In genomic region chr10:97290576-97291356, GRCh38 we compare ENCODE assay signal across 8 cellular contexts. TPM values are rescaled to one million over a fixed set of nuclear protein-coding genes. Genes with fewer than 3 reads are reported as not detected.
DNase-seq lines count a peak whose midpoint lies in the region; ATAC-seq, FAIRE-seq and TF ChIP-seq lines count a peak whose summit lies in the region.
"Not testable (repeated sequence)": the region's sequence is repeated elsewhere in the genome, so short reads cannot be mapped to it uniquely, and the experiment has no call there.

No MANE protein-coding gene starts in this region.

- H3K27me3 Mint-ChIP-seq in Calu3 (ENCODE audit: unreplicated experiment); IgD-negative memory B cell; activated CD4-positive, alpha-beta memory T cell treated with anti-CD3 and anti-CD28 coated beads, Interleukin-2, amount 10 ng/mL, durations not matched to agents 7 days and 5 days; astrocyte (ENCODE audit: low read depth, unreplicated experiment); natural killer cell (ENCODE audit: low read depth in 2 of 2): not testable (repeated sequence)

- H3K36me3 ChIP-seq in RWPE2 (ENCODE audit: low read depth) (peaks cover 10% of the 10 kb centered on the region), left ventricle myocardium inferior (peaks cover 15% of the 10 kb centered on the region)
- H3K36me3 ChIP-seq in astrocyte (ENCODE audit: insufficient read depth, low read length); upper lobe of right lung: not testable (repeated sequence)

- H3K27ac ChIP-seq in RWPE2 (ENCODE audit: poor library complexity, severe bottlenecking) (peak overlapping the region; percentile 87), upper lobe of right lung (peak overlapping the region; percentile 98)
- not testable (repeated sequence) for H3K27ac ChIP-seq in astrocyte (ENCODE audit: low read depth, low read length); left ventricle myocardium inferior (replicated peaks)

- H3K36me3 Mint-ChIP-seq in Calu3 (ENCODE audit: insufficient read depth, unreplicated experiment), result peaks cover 17% of the 10 kb centered on the region
- H3K36me3 Mint-ChIP-seq in IgD-negative memory B cell; astrocyte (ENCODE audit: low read depth, unreplicated experiment); natural killer cell: not testable (repeated sequence)
- H3K36me3 Mint-ChIP-seq in activated CD4-positive, alpha-beta memory T cell treated with anti-CD3 and anti-CD28 coated beads, Interleukin-2, amount 10 ng/mL, durations not matched to agents 7 days and 5 days (ENCODE audit: low read depth), result peaks cover 28% of the 10 kb centered on the region

- H4K20me1 ChIP-seq in astrocyte (ENCODE audit: insufficient read depth, low read length), result not testable (repeated sequence)

- H3K4me3 ChIP-seq in RWPE2 (ENCODE audit: severe bottlenecking); astrocyte (ENCODE audit: insufficient read depth, low read depth, low read length): not testable (repeated sequence)
- H3K4me3 ChIP-seq in left ventricle myocardium inferior (peak overlapping the region; percentile 97), upper lobe of right lung (peak overlapping the region; percentile 89)

- H2AFZ ChIP-seq in astrocyte (ENCODE audit: low read depth, low read length), result not testable (repeated sequence)

- POLR2A ChIA-PET in activated CD4-positive, alpha-beta memory T cell treated with anti-CD3 and anti-CD28 coated beads, Interleukin-2, amount 10 ng/mL, durations not matched to agents 7 days and 5 days (lab: Charles Lee), result interaction anchor here (1.2 to 4.1 kb wide), 3 partner anchors 29 to 73 kb away, joined by 3 to 21 read pairs (median 14); partner anchors contain the start of genes FRAT1 and FRAT2

- H3K4me1 ChIP-seq in RWPE2 (ENCODE audit: insufficient read depth, poor library complexity, severe bottlenecking); astrocyte (ENCODE audit: insufficient read depth, low read length); upper lobe of right lung: not testable (repeated sequence)
- peaks cover 16% of the 10 kb centered on the region for H3K4me1 ChIP-seq in left ventricle myocardium inferior

- H3K4me1 Mint-ChIP-seq in Calu3 (ENCODE audit: low read depth, unreplicated experiment); astrocyte (ENCODE audit: low read depth, unreplicated experiment): not testable (repeated sequence)
- H3K4me1 Mint-ChIP-seq in IgD-negative memory B cell, result peaks cover 11 to 20% (median 17%) of the 10 kb centered on the region in 3 donors
- peaks cover 32% of the 10 kb centered on the region for H3K4me1 Mint-ChIP-seq in activated CD4-positive, alpha-beta memory T cell treated with anti-CD3 and anti-CD28 coated beads, Interleukin-2, amount 10 ng/mL, durations not matched to agents 7 days and 5 days
- H3K4me1 Mint-ChIP-seq in natural killer cell, result peaks cover 22 to 28% of the 10 kb centered on the region in 2 donors

- intact Hi-C loops in Calu3 (cut with micrococcal nuclease; ENCODE audit: unreplicated experiment); left ventricle myocardium inferior (cut with micrococcal nuclease); upper lobe of right lung (cut with DNase I): not testable (repeated sequence)
- intact Hi-C loops in natural killer cell (cut with micrococcal nuclease), result loop anchor here (5.0 to 10.0 kb wide), 2 partner anchors 354 to 458 kb away; partner anchors contain the start of genes LCOR and PI4K2A

- FAIRE-seq in astrocyte (lab: Jason Lieb, UNC), result not testable (repeated sequence)

- H3K27me3 ChIP-seq in RWPE2 (ENCODE audit: insufficient read depth, poor library complexity, severe bottlenecking); astrocyte (ENCODE audit: insufficient read depth, low read length); left ventricle myocardium inferior (ENCODE audit: low read depth); upper lobe of right lung: not testable (repeated sequence)

- TF ChIP-seq CTCF in Calu3 (IDR thresholded peaks at IDR 0.05; ENCODE audit: unreplicated experiment); RWPE2 (IDR thresholded peaks at IDR 0.05; ENCODE audit: poor library complexity, severe bottlenecking); astrocyte (IDR thresholded peaks at IDR 0.05; ENCODE audit: insufficient read depth, low read depth, low read length); left ventricle myocardium inferior (IDR thresholded peaks at IDR 0.05; ENCODE audit: borderline replicate concordance); natural killer cell (IDR thresholded peaks at IDR 0.05); upper lobe of right lung (IDR thresholded peaks at IDR 0.05): not testable (repeated sequence)

- not testable (repeated sequence) for H3K9ac ChIP-seq in astrocyte (ENCODE audit: low read length)

- H3K4me3 Mint-ChIP-seq in Calu3 (ENCODE audit: low read depth, unreplicated experiment) (peak overlapping the region; percentile 75), IgD-negative memory B cell (peak overlapping the region in 3 of 4 donors; percentile 48 to 97 (median 89)), astrocyte (ENCODE audit: unreplicated experiment) (peak overlapping the region; percentile 89), natural killer cell (peak overlapping the region; percentile 28)
- H3K4me3 Mint-ChIP-seq in activated CD4-positive, alpha-beta memory T cell treated with anti-CD3 and anti-CD28 coated beads, Interleukin-2, amount 10 ng/mL, durations not matched to agents 7 days and 5 days, result peak overlapping the region; percentile 85

- not testable (repeated sequence) for H3K9me3 Mint-ChIP-seq in Calu3 (ENCODE audit: low read depth, unreplicated experiment); IgD-negative memory B cell; activated CD4-positive, alpha-beta memory T cell treated with anti-CD3 and anti-CD28 coated beads, Interleukin-2, amount 10 ng/mL, durations not matched to agents 7 days and 5 days; astrocyte (ENCODE audit: unreplicated experiment); natural killer cell

- not testable (repeated sequence) for H3K9me3 ChIP-seq in RWPE2 (ENCODE audit: severe bottlenecking); astrocyte (ENCODE audit: insufficient read depth, low read depth, low read length); left ventricle myocardium inferior (replicated peaks); upper lobe of right lung

- not testable (repeated sequence) for H3K27ac Mint-ChIP-seq in Calu3 (ENCODE audit: unreplicated experiment); IgD-negative memory B cell; activated CD4-positive, alpha-beta memory T cell treated with anti-CD3 and anti-CD28 coated beads, Interleukin-2, amount 10 ng/mL, durations not matched to agents 7 days and 5 days; astrocyte (ENCODE audit: unreplicated experiment)
- H3K27ac Mint-ChIP-seq in natural killer cell, result peak overlapping the region in 1 of 2 donors; percentile 17

- CTCF ChIA-PET in Calu3 (lab: Charles Lee), result interaction anchor here (2.0 kb wide), 1 partner anchor 42 kb away, joined by 8 read pairs; no protein-coding TSS in a partner anchor
- CTCF ChIA-PET in activated CD4-positive, alpha-beta memory T cell treated with anti-CD3 and anti-CD28 coated beads, Interleukin-2, amount 10 ng/mL, durations not matched to agents 7 days and 5 days (lab: Charles Lee), result interaction anchor here (0.9 to 2.3 kb wide), 2 partner anchors 12 to 29 kb away, joined by 4 to 13 read pairs; no protein-coding TSS in a partner anchor

- not testable (repeated sequence) for BruUV-seq in Calu3 (replicated peaks; lab: Mats Ljungman, UMichigan)

- H3K4me2 ChIP-seq in astrocyte (ENCODE audit: low read length), result peak overlapping the region; percentile 88

- peaks cover 24% of the 10 kb centered on the region for H3K79me2 ChIP-seq in astrocyte (ENCODE audit: insufficient read depth, low read length)

- not testable (repeated sequence) for ATAC-seq in RWPE2 (ENCODE audit: low read depth); natural killer cell; upper lobe of right lung

- not testable (repeated sequence) for DNase-seq in Calu3; RWPE2 (ENCODE audit: low spot score); activated CD4-positive, alpha-beta memory T cell treated with anti-CD3 and anti-CD28 coated beads, Interleukin-2, amount 10 ng/mL, durations not matched to agents 7 days and 5 days; astrocyte (ENCODE audit: low read depth); left ventricle myocardium inferior; natural killer cell; upper lobe of right lung

RNA-seq across cellular contexts. Expression of gene ARHGAP19, which starts 1.7 kb away (rescaled TPM):
- total RNA-seq in Calu3 (2022) (3.7 and 6.7 TPM in 2 replicates), astrocyte (9.0 and 9.2 TPM in 2 replicates), left ventricle myocardium inferior (4.2 TPM), natural killer cell (10 to 100 TPM; 22.6 to 23.3 (median 22.7) TPM), upper lobe of right lung (14.0 TPM)
- polyA plus RNA-seq in IgD-negative memory B cell, result 7.3 TPM
- 10 to 100 TPM; 47.0 to 54.4 TPM for total RNA-seq in activated CD4-positive, alpha-beta memory T cell treated with anti-CD3 and anti-CD28 coated beads, Interleukin-2, amount 10 ng/mL, durations not matched to agents 7 days and 5 days

RNA-seq across cellular contexts. Expression of gene FRAT1, which starts 28.3 kb away (rescaled TPM):
- total RNA-seq in Calu3 (2022) (2.1 TPM in 2 replicates), astrocyte (1.4 and 2.5 TPM in 2 replicates), left ventricle myocardium inferior (4.2 TPM), natural killer cell (10 to 100 TPM; 26.0 to 45.0 (median 32.1) TPM), upper lobe of right lung (10.4 TPM)
- polyA plus RNA-seq in IgD-negative memory B cell, result 6.2 TPM
- 1 to 10 TPM; 6.9 to 7.6 TPM for total RNA-seq in activated CD4-positive, alpha-beta memory T cell treated with anti-CD3 and anti-CD28 coated beads, Interleukin-2, amount 10 ng/mL, durations not matched to agents 7 days and 5 days

RNA-seq across cellular contexts. Expression of gene FRAT2, which starts 43.8 kb away (rescaled TPM):
- total RNA-seq in Calu3 (2022) (6.0 and 7.4 TPM in 2 replicates), astrocyte (7.4 and 7.8 TPM in 2 replicates), left ventricle myocardium inferior (5.9 TPM), natural killer cell (10 to 100 TPM; 18.7 to 23.4 (median 22.2) TPM), upper lobe of right lung (20.4 TPM)
- polyA plus RNA-seq in IgD-negative memory B cell, result 7.3 TPM
- 10 to 100 TPM; 11.1 to 11.5 TPM for total RNA-seq in activated CD4-positive, alpha-beta memory T cell treated with anti-CD3 and anti-CD28 coated beads, Interleukin-2, amount 10 ng/mL, durations not matched to agents 7 days and 5 days

Comparison
In these comparisons a context has a peak if more than half of its experiments do, and no peak if none do; other contexts are left out.
1. H3K4me3 Mint-ChIP-seq: peak in every context shown above with its lines; median percentile 89 in IgD-negative memory B cell; 89 in astrocyte; 85 in activated CD4-positive, alpha-beta memory T cell treated with anti-CD3 and anti-CD28 coated beads, Interleukin-2, amount 10 ng/mL, durations not matched to agents 7 days and 5 days; 75 in Calu3; 28 in natural killer cell.